8 cellular contexts compared by ENCODE assay signal in genomic region chr17:64919289-64920025, GRCh38.
DNase-seq lines count a peak whose midpoint lies in the region; ATAC-seq and TF ChIP-seq lines count a peak whose summit lies in the region.
"Not testable (repeated sequence)": the region's sequence is repeated elsewhere in the genome, so short reads cannot be mapped to it uniquely, and the experiment has no call there.

Gene LRRC37A3, minus strand, starts transcription at chr17:64919478. Its CDS starts 22,221 bp downstream, at chr17:64897257.

- H3K4me3 ChIP-seq in astrocyte of the spinal cord (ENCODE audit: low read depth, low read length) (peak within 1 kb of the TSS; percentile 55), retinal pigment epithelial cell (ENCODE audit: low read length) (peak within 1 kb of the TSS; percentile 68)

- DNase-seq in NCI-H2081 (lab: John Stamatoyannopoulos, UW) (peak; percentile 93 to 95), T-helper 9 cell (peak; percentile 100), astrocyte of the spinal cord (ENCODE audit: low read depth, low spot score) (peak; percentile 86), hypothalamus (lab: John Stamatoyannopoulos, UW) (peak; percentile 70 to 100 (median 98)), retinal pigment epithelial cell (ENCODE audit: low read depth) (peak; percentile 60)

- peak within 1 kb of the TSS; percentile 87 for H3K27ac ChIP-seq in 22Rv1

- TF ChIP-seq CTCF in 22Rv1 (IDR thresholded peaks at IDR 0.05) (peak; percentile 87), astrocyte of the spinal cord (IDR thresholded peaks at IDR 0.05; ENCODE audit: low read depth, low read length) (peak; percentile 71), retinal pigment epithelial cell (conservative IDR thresholded peaks at IDR 0.05; ENCODE audit: low read depth, low read length) (peak; percentile 67)

- in situ Hi-C loops in astrocyte of the spinal cord (cut with HindIII; ENCODE audit: low sequenced_read_pairs): not testable (repeated sequence)

- peak; percentile 78 for ATAC-seq in GM18519 (IDR thresholded peaks at IDR 0.05; ENCODE audit: low FRiP score, unreplicated experiment)
- peak; percentile 94 for ATAC-seq in HG03045 (IDR thresholded peaks at IDR 0.05; ENCODE audit: unreplicated experiment)

Comparison
In these comparisons a context has a peak if more than half of its experiments do, and no peak if none do; other contexts are left out.
1. Peak in every context shown above with its lines: DNase-seq, ATAC-seq, H3K4me3 ChIP-seq and H3K27ac ChIP-seq.